In the genomic region with DNA sequence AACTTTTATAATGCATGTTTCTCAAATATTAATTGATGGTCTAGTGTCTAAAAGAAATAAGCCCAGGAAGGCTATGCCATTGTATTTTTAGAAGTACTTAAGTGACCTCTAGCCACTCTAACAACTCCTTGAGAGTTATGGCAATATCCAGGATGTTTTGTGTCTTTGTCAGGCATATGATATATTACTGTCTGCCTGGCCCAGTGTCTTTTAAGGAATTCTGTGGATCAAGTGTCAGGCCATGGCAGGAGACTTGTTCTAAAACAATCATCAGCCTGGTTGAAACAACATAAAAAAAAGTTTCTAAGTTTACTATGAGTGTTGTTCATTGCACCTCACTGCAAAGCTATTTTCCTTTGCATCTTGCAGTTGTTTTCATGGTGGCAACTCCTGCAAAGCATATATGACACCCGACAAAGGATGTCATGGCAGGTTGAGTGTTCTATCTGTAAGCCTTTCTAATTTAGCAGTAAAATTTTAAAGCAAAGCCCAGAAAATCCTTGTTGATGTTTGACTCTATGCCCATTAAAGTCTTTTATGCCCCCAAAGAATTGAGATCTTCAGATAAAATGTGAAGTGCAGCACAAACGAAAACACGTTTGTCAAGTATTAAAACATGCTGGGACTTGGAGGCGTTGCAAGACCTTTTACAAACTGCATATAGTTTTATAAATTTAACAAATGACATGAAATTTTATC, we compare ENCODE assay signal across 1 cellular context.
TF ChIP-seq lines count a peak whose summit lies in the region.

No MANE protein-coding gene starts in this region.

TF ChIP-seq in HEK293, 187 proteins besides CTCF, POLR2A, EP300 and RAD21 (continued from another document):
- TF ChIP-seq ZNF19 (tag by site-specific recombination; IDR thresholded peaks at IDR 0.05; ENCODE audit: low read depth) (no peak), ZBTB44 (tag by site-specific recombination; IDR thresholded peaks at IDR 0.05) (peak; percentile 59; the same call in 1 of the 2 replicates), ZNF37A (tag by site-specific recombination; IDR thresholded peaks at IDR 0.05) (no peak), WT1 (tag by site-specific recombination; IDR thresholded peaks at IDR 0.05) (0 out of 2 replicates have a peak, but pooled peaks have one; percentile 21), ZSCAN4 (tag by site-specific recombination; IDR thresholded peaks at IDR 0.05) (no peak), TCF7L2 (IDR thresholded peaks at IDR 0.05; ENCODE audit: borderline replicate concordance, low read depth, low read length) (peak; percentile 31; the same call in 1 of the 2 replicates), ZNF768 (tag by site-specific recombination; IDR thresholded peaks at IDR 0.05) (no peak), YY2 (tag by site-specific recombination; IDR thresholded peaks at IDR 0.05) (no peak), ZNF2 (tag by site-specific recombination; IDR thresholded peaks at IDR 0.05) (no peak), SP3 (tag by site-specific recombination; IDR thresholded peaks at IDR 0.05) (no peak), ZNF214 (tag by site-specific recombination; IDR thresholded peaks at IDR 0.05; ENCODE audit: borderline replicate concordance) (no peak), OVOL3 (tag by site-specific recombination; IDR thresholded peaks at IDR 0.05) (peak; percentile 40; the same call in 1 of the 2 replicates), PRDM1 (tag by site-specific recombination; IDR thresholded peaks at IDR 0.05) (no peak), ZNF785 (tag by site-specific recombination; IDR thresholded peaks at IDR 0.05) (no peak), ZNF645 (tag by site-specific recombination; IDR thresholded peaks at IDR 0.05) (no peak), ZNF202 (tag by site-specific recombination; IDR thresholded peaks at IDR 0.05; ENCODE audit: borderline replicate concordance) (no peak), AEBP2 (tag by site-specific recombination; IDR thresholded peaks at IDR 0.05; ENCODE audit: borderline replicate concordance) (no peak), ZNF133 (tag by site-specific recombination; IDR thresholded peaks at IDR 0.05) (no peak), ZBTB11 (tag by site-specific recombination; conservative IDR thresholded peaks at IDR 0.05; ENCODE audit: low read depth) (no peak), GLIS2 (tag by site-specific recombination; IDR thresholded peaks at IDR 0.05) (no peak)
- TF ChIP-seq, protein P1, sequence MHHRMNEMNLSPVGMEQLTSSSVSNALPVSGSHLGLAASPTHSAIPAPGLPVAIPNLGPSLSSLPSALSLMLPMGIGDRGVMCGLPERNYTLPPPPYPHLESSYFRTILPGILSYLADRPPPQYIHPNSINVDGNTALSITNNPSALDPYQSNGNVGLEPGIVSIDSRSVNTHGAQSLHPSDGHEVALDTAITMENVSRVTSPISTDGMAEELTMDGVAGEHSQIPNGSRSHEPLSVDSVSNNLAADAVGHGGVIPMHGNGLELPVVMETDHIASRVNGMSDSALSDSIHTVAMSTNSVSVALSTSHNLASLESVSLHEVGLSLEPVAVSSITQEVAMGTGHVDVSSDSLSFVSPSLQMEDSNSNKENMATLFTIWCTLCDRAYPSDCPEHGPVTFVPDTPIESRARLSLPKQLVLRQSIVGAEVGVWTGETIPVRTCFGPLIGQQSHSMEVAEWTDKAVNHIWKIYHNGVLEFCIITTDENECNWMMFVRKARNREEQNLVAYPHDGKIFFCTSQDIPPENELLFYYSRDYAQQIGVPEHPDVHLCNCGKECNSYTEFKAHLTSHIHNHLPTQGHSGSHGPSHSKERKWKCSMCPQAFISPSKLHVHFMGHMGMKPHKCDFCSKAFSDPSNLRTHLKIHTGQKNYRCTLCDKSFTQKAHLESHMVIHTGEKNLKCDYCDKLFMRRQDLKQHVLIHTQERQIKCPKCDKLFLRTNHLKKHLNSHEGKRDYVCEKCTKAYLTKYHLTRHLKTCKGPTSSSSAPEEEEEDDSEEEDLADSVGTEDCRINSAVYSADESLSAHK (tag by site-specific recombination; IDR thresholded peaks at IDR 0.05): no peak
